8 cellular contexts compared by ENCODE assay signal in genomic region chr1:51188230-51188629, GRCh38.
"Had no signal": no experiment of that assay in that cellular context is flagged by ENCODE, and none has a peak within 500 bp of the region (broad histone marks: within the 10 kb centered on the region; RNA-seq: fewer than 3 reads in every experiment).

No MANE protein-coding gene starts in this region.

- H3K9ac ChIP-seq: GM23248, KMS-11 had no signal

- H2AFZ ChIP-seq: GM23248 had no signal

- H3K4me3 Mint-ChIP-seq: H9 had no signal

- H3K9me3 Mint-ChIP-seq: H9 had no signal

- H3K4me2 ChIP-seq: KMS-11 had no signal

- H3K4me1 Mint-ChIP-seq: H9 had no signal

- H3K27ac ChIP-seq: GM23248, KMS-11 had no signal

- H3K4me3 ChIP-seq: GM23248 had no signal

- DNase-seq: GM23248, GOT3, H9, HCEC 1CT, KBM-7 had no signal

- H3K27ac Mint-ChIP-seq: H9 had no signal

- FAIRE-seq: H54, HTR-8/SVneo had no signal
